In the genomic region with DNA sequence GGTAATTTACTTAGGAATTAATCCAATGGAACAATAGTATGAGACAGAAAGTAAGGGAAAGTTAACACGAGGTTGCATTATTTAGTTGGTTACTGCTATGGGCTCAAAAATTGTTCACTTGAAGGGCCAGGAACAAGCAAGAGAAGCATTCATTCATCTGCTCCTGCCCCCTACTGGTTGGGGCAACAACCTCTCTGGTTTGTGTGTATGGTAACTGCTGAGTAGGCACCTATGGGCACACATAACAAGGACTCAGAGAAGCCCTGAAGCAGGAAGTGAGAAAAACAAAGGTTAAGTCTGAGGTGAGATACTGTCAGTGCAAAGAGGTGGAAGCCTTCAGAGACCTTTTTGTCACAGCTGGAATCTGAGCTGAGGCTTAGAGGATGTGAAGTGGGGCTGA, we compare ENCODE assay signal across 8 cellular contexts. TPM values are rescaled to one million over a fixed set of nuclear protein-coding genes. Genes with fewer than 3 reads are reported as not detected.
DNase-seq lines count a peak whose midpoint lies in the region; ATAC-seq, FAIRE-seq and TF ChIP-seq lines count a peak whose summit lies in the region.

No MANE protein-coding gene starts in this region.

- intact Hi-C loops in kidney (cut with DNase I): no loop called here

- H3K4me1 Mint-ChIP-seq in central memory CD8-positive, alpha-beta T cell: peaks cover 5% of the 10 kb centered on the region

- no peaks in the 10 kb centered on the region for H4K20me1 ChIP-seq in DOHH2 (ENCODE audit: control insufficient read depth, insufficient read depth, low read depth, low read length)
- H4K20me1 ChIP-seq in smooth muscle cell (ENCODE audit: low read depth): no peaks in the 10 kb centered on the region

- no peak overlapping the region for H3K4me3 Mint-ChIP-seq in central memory CD8-positive, alpha-beta T cell

- no peak overlapping the region for H3K27ac ChIP-seq in DOHH2 (ENCODE audit: low read depth, low read length)
- H3K27ac ChIP-seq in smooth muscle cell (ENCODE audit: low read depth): no peak overlapping the region
- no peak overlapping the region for H3K27ac ChIP-seq in kidney (ENCODE audit: low read depth in 2 of 2, low read length in 2 of 2)

- FAIRE-seq in kidney (lab: Jason Lieb, UNC): no peak

- no peaks in the 10 kb centered on the region for H3K36me3 Mint-ChIP-seq in central memory CD8-positive, alpha-beta T cell (ENCODE audit: insufficient read depth)

- WGBS in smooth muscle cell (ENCODE audit: low lambda C conversion rate): 96% methylated on average over 1 of the region's 1 CpG

- no peak for DNase-seq in central memory CD8-positive, alpha-beta T cell (ENCODE audit: low spot score in 2 of 2)
- DNase-seq in smooth muscle cell (lab: John Stamatoyannopoulos, UW; ENCODE audit: unreplicated experiment): no peak
- no peak for DNase-seq in ecto neural progenitor cell (ENCODE audit: low spot score)
- DNase-seq in kidney: no peak
- no peak for DNase-seq in SHP77 treated with DMSO at 0.1 percent for 48 hours (lab: John Stamatoyannopoulos, UW)

- H3K9me3 ChIP-seq in DOHH2 (ENCODE audit: control insufficient read depth, insufficient read depth, low read length) (no peaks in the 10 kb centered on the region), smooth muscle cell (replicated peaks; ENCODE audit: low read depth) (no peaks in the 10 kb centered on the region), kidney (ENCODE audit: control insufficient read depth in 1 of 2, low read length in 2 of 2) (no peaks in the 10 kb centered on the region)

- no peak overlapping the region for H2AFZ ChIP-seq in smooth muscle cell (ENCODE audit: low read depth)

- no peaks in the 10 kb centered on the region for H3K9me3 Mint-ChIP-seq in central memory CD8-positive, alpha-beta T cell

- peaks cover 28% of the 10 kb centered on the region for H3K4me1 ChIP-seq in DOHH2 (ENCODE audit: control insufficient read depth, low read length)
- no peaks in the 10 kb centered on the region for H3K4me1 ChIP-seq in smooth muscle cell (ENCODE audit: low read depth)
- no peaks in the 10 kb centered on the region for H3K4me1 ChIP-seq in kidney (ENCODE audit: control insufficient read depth in 1 of 2, insufficient read depth in 1 of 2, low read depth in 1 of 2, low read length in 2 of 2)

- H3K4me3 ChIP-seq in DOHH2 (ENCODE audit: low read length) (no peak overlapping the region), smooth muscle cell (no peak overlapping the region), kidney (ENCODE audit: low read length in 2 of 2) (no peak overlapping the region)

- H3F3A ChIP-seq in DOHH2 (ENCODE audit: control insufficient read depth, insufficient read depth) (peaks cover 2% of the 10 kb centered on the region; the same call in 1 of the 2 replicates), smooth muscle cell (ENCODE audit: low read depth) (no peaks in the 10 kb centered on the region)

- ATAC-seq in GM19397 (IDR thresholded peaks at IDR 0.05; ENCODE audit: unreplicated experiment): peak; percentile 44
- peak; percentile 69 for ATAC-seq in central memory CD8-positive, alpha-beta T cell (replicated peaks; ENCODE audit: extremely low read depth, poor library complexity, severe bottlenecking)

- H3K9ac ChIP-seq in smooth muscle cell (ENCODE audit: low read depth) (no peak overlapping the region), kidney (ENCODE audit: low read length in 2 of 2) (no peak overlapping the region)

- no peak overlapping the region for H3K27ac Mint-ChIP-seq in central memory CD8-positive, alpha-beta T cell (ENCODE audit: low read depth)

- peak; percentile 59 for TF ChIP-seq CTCF in DOHH2 (IDR thresholded peaks at IDR 0.05; ENCODE audit: low read depth, low read length, poor library complexity, severe bottlenecking)
- peak; percentile 29; the same call in 1 of the 2 replicates for TF ChIP-seq CTCF in LNCAP (IDR thresholded peaks at IDR 0.05)
- peak; percentile 15 for TF ChIP-seq CTCF in smooth muscle cell (IDR thresholded peaks at IDR 0.05; ENCODE audit: borderline replicate concordance, insufficient read depth, poor library complexity, severe bottlenecking)
- TF ChIP-seq CTCF in kidney (IDR thresholded peaks at IDR 0.05; ENCODE audit: borderline replicate concordance, extremely low read depth, insufficient read depth): no peak

- H3K9me2 ChIP-seq in DOHH2 (replicated peaks; ENCODE audit: control insufficient read depth, low read length): no peaks in the 10 kb centered on the region

- no peak overlapping the region for H3K4me2 ChIP-seq in DOHH2 (ENCODE audit: low read length)
- H3K4me2 ChIP-seq in smooth muscle cell: no peak overlapping the region

- H3K36me3 ChIP-seq in DOHH2 (ENCODE audit: control insufficient read depth, low read length): no peaks in the 10 kb centered on the region
- H3K36me3 ChIP-seq in smooth muscle cell (ENCODE audit: low read depth): no peaks in the 10 kb centered on the region
- no peaks in the 10 kb centered on the region for H3K36me3 ChIP-seq in kidney (ENCODE audit: control insufficient read depth in 1 of 2, insufficient read depth in 2 of 2, low read length in 2 of 2)

- H3K27me3 ChIP-seq in DOHH2 (ENCODE audit: control insufficient read depth, low read length) (no peaks in the 10 kb centered on the region), smooth muscle cell (ENCODE audit: low read depth) (peaks cover 4% of the 10 kb centered on the region)

- no peaks in the 10 kb centered on the region for H3K79me2 ChIP-seq in DOHH2 (ENCODE audit: control insufficient read depth, low read length)
- no peaks in the 10 kb centered on the region for H3K79me2 ChIP-seq in smooth muscle cell (ENCODE audit: low read depth)

- peaks cover 26% of the 10 kb centered on the region for H3K27me3 Mint-ChIP-seq in central memory CD8-positive, alpha-beta T cell

RNA-seq across cellular contexts. Expression of gene RANBP6, which starts 34.4 kb away (rescaled TPM):
- total RNA-seq in smooth muscle cell (41.9 and 51.9 TPM in 2 replicates), kidney (19.5 TPM)
- polyA plus RNA-seq in smooth muscle cell (14.1 and 20.5 TPM in 2 replicates), kidney (ENCODE audit: insufficient read depth, low read depth, low replicate concordance) (9.5 TPM)
